In genomic region chr6:30075987-30076311, GRCh38 we compare ENCODE assay signal across 9 cellular contexts. TPM values are rescaled to one million over a fixed set of nuclear protein-coding genes. Genes with fewer than 3 reads are reported as not detected.
DNase-seq lines count a peak whose midpoint lies in the region; ATAC-seq, FAIRE-seq and TF ChIP-seq lines count a peak whose summit lies in the region.
"Had no signal": no experiment of that assay in that cellular context is flagged by ENCODE, and none has a peak within 500 bp of the region (broad histone marks: within the 10 kb centered on the region; RNA-seq: fewer than 3 reads in every experiment).

No MANE protein-coding gene starts in this region.

- intact Hi-C loops in lower lobe of right lung (cut with DNase I): no loop called here

- no peak overlapping the region for H2AFZ ChIP-seq in GM23248

- H4K20me1 ChIP-seq in GM23248 (ENCODE audit: insufficient read depth): no peaks in the 10 kb centered on the region

- TF ChIP-seq CTCF in A549 (IDR thresholded peaks at IDR 0.05): no peak
- TF ChIP-seq CTCF in HEK293 (tag by site-specific recombination; IDR thresholded peaks at IDR 0.05): no peak; the same call in 1 of the 2 replicates
- TF ChIP-seq CTCF in brain (conservative IDR thresholded peaks at IDR 0.05): no peak
- no peak for TF ChIP-seq CTCF in lower lobe of right lung (IDR thresholded peaks at IDR 0.05)

- peaks cover 0 to 6% (median 2%) of the 10 kb centered on the region in 5 experiments for H3K9me3 Mint-ChIP-seq in brain
- H3K9me3 Mint-ChIP-seq: activated B cell treated with CpG ODN at 0.5 μM for 24 hours had no signal

- TF ChIP-seq RAD21 in A549 (conservative IDR thresholded peaks at IDR 0.05 in 1 of 2, IDR thresholded peaks at IDR 0.05 in 1 of 2): no peak

- H3K27me3 ChIP-seq in lower lobe of right lung (ENCODE audit: low read depth): peaks cover 46% of the 10 kb centered on the region
- H3K27me3 ChIP-seq in GM23248 (replicated peaks; ENCODE audit: insufficient read depth): peaks cover 82% of the 10 kb centered on the region

- peaks cover 30% of the 10 kb centered on the region for H3K4me1 Mint-ChIP-seq in brain

- no peaks in the 10 kb centered on the region for H3F3A ChIP-seq in GM23248 (ENCODE audit: insufficient read depth)

- H3K4me3 ChIP-seq in A549: no peak overlapping the region; the same call in 2 of the 3 replicates
- H3K4me3 ChIP-seq in HEK293 (ENCODE audit: low read depth, low read length): no peak overlapping the region
- H3K4me3 ChIP-seq in lower lobe of right lung: peak overlapping the region; percentile 60
- H3K4me3 ChIP-seq in GM23248: no peak overlapping the region

- no peaks in the 10 kb centered on the region for H3K9me2 ChIP-seq in GM23248 (ENCODE audit: insufficient read depth)

- no peak overlapping the region for H3K27ac ChIP-seq in A549
- no peak overlapping the region for H3K27ac ChIP-seq in HEK293 (ENCODE audit: extremely low read depth, low read depth, low read length)
- H3K27ac ChIP-seq in lower lobe of right lung: peak overlapping the region; percentile 69
- H3K27ac ChIP-seq in GM23248: no peak overlapping the region

- DNase-seq in A549 (ENCODE audit: low read depth in 1 of 2, low spot score in 1 of 2): no peak
- peak; percentile 72 for DNase-seq in lower lobe of right lung
- DNase-seq in DMS79 (lab: John Stamatoyannopoulos, UW): no peak
- DNase-seq in stimulated activated CD4-positive, alpha-beta T cell treated with anti-CD3 and anti-CD28 coated beads, Interleukin-15, amount 100 ng/mL, for 24 hours: no peak
- no peak for DNase-seq in DMS114 treated with DMSO at 0.1 percent for 48 hours (lab: John Stamatoyannopoulos, UW; ENCODE audit: unreplicated experiment)
- DNase-seq in GM23248: no peak
- DNase-seq: activated B cell treated with CpG ODN at 0.5 μM for 24 hours had no signal

- H3K36me3 ChIP-seq in HEK293 (ENCODE audit: control insufficient read depth in 2 of 2, insufficient read depth in 1 of 2, low read length in 2 of 2) (no peaks in the 10 kb centered on the region), lower lobe of right lung (no peaks in the 10 kb centered on the region), GM23248 (ENCODE audit: low read depth) (no peaks in the 10 kb centered on the region)

- H3K4me2 ChIP-seq in A549 (peak overlapping the region; percentile 63), GM23248 (ENCODE audit: unreplicated experiment) (no peak overlapping the region)

- no peak for TF ChIP-seq POLR2A in A549 (IDR thresholded peaks at IDR 0.05; ENCODE audit: low read length)

- TF ChIP-seq EP300 in A549 (IDR thresholded peaks at IDR 0.05): no peak

- H3K4me1 ChIP-seq in A549 (peaks cover 8% of the 10 kb centered on the region; the same call in 1 of the 3 replicates), HEK293 (ENCODE audit: control insufficient read depth, insufficient read depth, low read length) (peaks cover 6% of the 10 kb centered on the region; the same call in 1 of the 2 replicates), lower lobe of right lung (peaks cover 24% of the 10 kb centered on the region), GM23248 (ENCODE audit: insufficient read depth) (no peaks in the 10 kb centered on the region)

- H3K9ac ChIP-seq in GM23248: no peak overlapping the region

- POLR2A ChIA-PET in A549 (lab: Yijun Ruan, JAX): no interaction called here
- POLR2A ChIA-PET in HEK293 (lab: Yijun Ruan, JAX): interaction anchor here (0.6 kb wide), 1 partner anchor 127 kb away, joined by 3 read pairs; no protein-coding TSS in a partner anchor

- ATAC-seq in A549: no peak
- ATAC-seq in lower lobe of right lung: peak; percentile 80 to 85

- no peak for FAIRE-seq in A549 (lab: Jason Lieb, UNC)

- peak overlapping the region; percentile 35 to 86 (median 81) for H3K4me3 Mint-ChIP-seq in brain

- H3K27me3 Mint-ChIP-seq in brain: peaks cover 92% of the 10 kb centered on the region

- no peaks in the 10 kb centered on the region for H3K9me3 ChIP-seq in A549
- no peaks in the 10 kb centered on the region for H3K9me3 ChIP-seq in HEK293 (ENCODE audit: control insufficient read depth, insufficient read depth, low read depth, low read length)
- H3K9me3 ChIP-seq in lower lobe of right lung: no peaks in the 10 kb centered on the region
- H3K9me3 ChIP-seq in GM23248 (ENCODE audit: low read depth): no peaks in the 10 kb centered on the region

- in situ Hi-C loops in GM23248 (cut with MboI): no loop called here

- WGBS in A549 (ENCODE audit: missing lambda C conversion rate): 63% methylated on average over 7 of the region's 10 CpGs
- WGBS in GM23248 (ENCODE audit: low coverage in 1 of 2, low lambda C conversion rate in 2 of 2, missing lambda C conversion rate in 2 of 2), 2 experiments: 22 to 33% methylated on average over 5 to 10 of the region's 10 CpGs

- peaks cover 8% of the 10 kb centered on the region for H3K36me3 Mint-ChIP-seq in brain

- CTCF ChIA-PET in A549 (lab: Yijun Ruan, JAX): interaction anchor here (1.1 to 1.8 kb wide), 4 partner anchors 11 to 26 kb away, joined by 3 to 6 read pairs (median 4); no protein-coding TSS in a partner anchor
- CTCF ChIA-PET in HEK293 (lab: Yijun Ruan, JAX): interaction anchor here (0.5 to 1.4 kb wide), 5 partner anchors 19 to 143 kb away, joined by 3 to 4 read pairs (median 3); no protein-coding TSS in a partner anchor

- H3K27ac Mint-ChIP-seq in brain: no peak overlapping the region
- H3K27ac Mint-ChIP-seq: activated B cell treated with CpG ODN at 0.5 μM for 24 hours had no signal

- H3K79me2 ChIP-seq in GM23248 (ENCODE audit: insufficient read depth): no peaks in the 10 kb centered on the region

TF ChIP-seq in A549, 52 proteins besides CTCF, POLR2A, EP300 and RAD21 (continues in another document):
- TF ChIP-seq HOXB13 (CRISPR knock-in tag; IDR thresholded peaks at IDR 0.05; ENCODE audit: low read depth) (no peak), ESRRA (IDR thresholded peaks at IDR 0.05; ENCODE audit: borderline replicate concordance, low read length) (no peak)

TF ChIP-seq in HEK293, 187 proteins besides CTCF, POLR2A, EP300 and RAD21 (continues in another document):
- no peak for TF ChIP-seq ZNF561 (tag by site-specific recombination; IDR thresholded peaks at IDR 0.05; ENCODE audit: borderline replicate concordance)
- TF ChIP-seq ZNF548 (tag by site-specific recombination; IDR thresholded peaks at IDR 0.05): no peak
- TF ChIP-seq ZFHX2 (tag by site-specific recombination; conservative IDR thresholded peaks at IDR 0.05): no peak; the same call in 1 of the 2 replicates
- TF ChIP-seq ZSCAN16 (tag by site-specific recombination; IDR thresholded peaks at IDR 0.05): no peak

RNA-seq across cellular contexts. Expression of gene RNF39, which starts 0.4 kb away (rescaled TPM):
- polyA plus RNA-seq in A549 (2011; rRNA removed) (0.05 TPM in 1 of 2 replicates, not detected in the other), A549 (2017; fragmentation: RNase III; extraction: RNeasy Plus Mini Kit Qiagen cat#74134 plus additional on column Dnase treatment) (0.07 TPM in 1 of 3 replicates, not detected in the others), brain (ENCODE audit: insufficient read depth, low read depth, low replicate concordance) (not detected), GM23248 (2016; fragmentation: Nextera tagmentation; extraction: Ambion mirVana) (0.21 and 0.30 TPM in 2 replicates)
- polyA plus RNA-seq in A549 (2012; cell fraction: cytosol; rRNA removed): not detected in 2 replicates
- polyA plus RNA-seq in A549 (2012; cell fraction: nucleus; rRNA removed): 0.02 TPM in 1 of 2 replicates, not detected in the other
- polyA minus RNA-seq in A549 (2011; rRNA and poly(A)+ RNA removed): not detected in 2 replicates
- total RNA-seq in lower lobe of right lung: 2.5 TPM
- not detected in 2 replicates for total RNA-seq in GM23248 (2014; rRNA removed; shearing (Covaris generic))
- total RNA-seq: activated B cell treated with CpG ODN at 0.5 μM for 24 hours had no signal

RNA-seq across cellular contexts. Expression of gene PPP1R11, which starts 9.0 kb away (rescaled TPM):
- polyA plus RNA-seq in A549 (2011; rRNA removed) (61.6 and 78.6 TPM in 2 replicates), A549 (2017; fragmentation: RNase III; extraction: RNeasy Plus Mini Kit Qiagen cat#74134 plus additional on column Dnase treatment) (33.8 to 36.3 TPM (median 34.3 TPM) in 3 replicates), brain (ENCODE audit: insufficient read depth, low read depth, low replicate concordance) (162 TPM), GM23248 (2016; fragmentation: Nextera tagmentation; extraction: Ambion mirVana) (77.5 and 83.1 TPM in 2 replicates)
- 26.7 and 30.4 TPM in 2 replicates for polyA plus RNA-seq in A549 (2012; cell fraction: cytosol; rRNA removed)
- 10.0 and 15.8 TPM in 2 replicates for polyA plus RNA-seq in A549 (2012; cell fraction: nucleus; rRNA removed)
- polyA minus RNA-seq in A549 (2011; rRNA and poly(A)+ RNA removed): 24.9 and 31.1 TPM in 2 replicates
- total RNA-seq in lower lobe of right lung: 65.7 TPM
- total RNA-seq in GM23248 (2014; rRNA removed; shearing (Covaris generic)): 40.2 and 44.1 TPM in 2 replicates

RNA-seq across cellular contexts. Expression of gene POLR1H, which starts 14.9 kb away (rescaled TPM):
- 34.6 and 35.3 TPM in 2 replicates for polyA plus RNA-seq in A549 (2011; rRNA removed)
- polyA plus RNA-seq in A549 (2012; cell fraction: cytosol; rRNA removed): 37.8 and 41.6 TPM in 2 replicates
- polyA plus RNA-seq in A549 (2012; cell fraction: nucleus; rRNA removed): 27.4 and 32.3 TPM in 2 replicates
- polyA plus RNA-seq in A549 (2017; fragmentation: RNase III; extraction: RNeasy Plus Mini Kit Qiagen cat#74134 plus additional on column Dnase treatment): 24.8 to 26.1 TPM (median 25.5 TPM) in 3 replicates
- polyA minus RNA-seq in A549 (2011; rRNA and poly(A)+ RNA removed): 6.7 and 6.9 TPM in 2 replicates
- 42.2 TPM for polyA plus RNA-seq in brain (ENCODE audit: insufficient read depth, low read depth, low replicate concordance)
- total RNA-seq in lower lobe of right lung: 22.4 TPM
- 19.2 and 21.9 TPM in 2 replicates for total RNA-seq in GM23248 (2014; rRNA removed; shearing (Covaris generic))
- 31.7 and 32.1 TPM in 2 replicates for polyA plus RNA-seq in GM23248 (2016; fragmentation: Nextera tagmentation; extraction: Ambion mirVana)

RNA-seq across cellular contexts. Expression of gene TRIM31, which starts 36.9 kb away (rescaled TPM):
- polyA plus RNA-seq in A549 (2011; rRNA removed) (2.9 and 4.0 TPM in 2 replicates), A549 (2017; fragmentation: RNase III; extraction: RNeasy Plus Mini Kit Qiagen cat#74134 plus additional on column Dnase treatment) (3.1 to 3.3 TPM (median 3.2 TPM) in 3 replicates), brain (ENCODE audit: insufficient read depth, low read depth, low replicate concordance) (not detected), GM23248 (2016; fragmentation: Nextera tagmentation; extraction: Ambion mirVana) (not detected in 2 replicates)
- polyA plus RNA-seq in A549 (2012; cell fraction: cytosol; rRNA removed): 0.74 and 0.76 TPM in 2 replicates
- 1.1 and 1.6 TPM in 2 replicates for polyA plus RNA-seq in A549 (2012; cell fraction: nucleus; rRNA removed)
- 0.73 and 2.1 TPM in 2 replicates for polyA minus RNA-seq in A549 (2011; rRNA and poly(A)+ RNA removed)
- 0.62 TPM for total RNA-seq in lower lobe of right lung
- not detected in 2 replicates for total RNA-seq in GM23248 (2014; rRNA removed; shearing (Covaris generic))
- total RNA-seq: activated B cell treated with CpG ODN at 0.5 μM for 24 hours had no signal

RNA-seq across cellular contexts. Expression of gene TRIM40, which starts 60.0 kb away (rescaled TPM):
- polyA plus RNA-seq in A549 (2011; rRNA removed) (0.05 and 0.07 TPM in 2 replicates), A549 (2017; fragmentation: RNase III; extraction: RNeasy Plus Mini Kit Qiagen cat#74134 plus additional on column Dnase treatment) (0.05 TPM in 1 of 3 replicates, not detected in the others), brain (ENCODE audit: insufficient read depth, low read depth, low replicate concordance) (not detected), GM23248 (2016; fragmentation: Nextera tagmentation; extraction: Ambion mirVana) (not detected in 2 replicates)
- not detected in 2 replicates for polyA plus RNA-seq in A549 (2012; cell fraction: cytosol; rRNA removed)
- polyA plus RNA-seq in A549 (2012; cell fraction: nucleus; rRNA removed): not detected in 2 replicates
- not detected in 2 replicates for polyA minus RNA-seq in A549 (2011; rRNA and poly(A)+ RNA removed)
- total RNA-seq in lower lobe of right lung: not detected
- total RNA-seq in GM23248 (2014; rRNA removed; shearing (Covaris generic)): not detected in 2 replicates
- total RNA-seq: activated B cell treated with CpG ODN at 0.5 μM for 24 hours had no signal

Comparison
In these comparisons a context has a peak if more than half of its experiments do, and no peak if none do; other contexts are left out.
1. ATAC-seq: peak in lower lobe of right lung (2 of 2); none in A549 (0 of 2).